ENCODE assay signal across 8 cellular contexts in genomic region chr20:34311118-34312023, GRCh38. TPM values are rescaled to one million over a fixed set of nuclear protein-coding genes. Genes with fewer than 3 reads are reported as not detected.
DNase-seq lines count a peak whose midpoint lies in the region; ATAC-seq, FAIRE-seq and TF ChIP-seq lines count a peak whose summit lies in the region.

No MANE protein-coding gene starts in this region.

- no peaks in the 10 kb centered on the region for H3K79me2 ChIP-seq in endothelial cell of umbilical vein (ENCODE audit: control insufficient read depth, insufficient read depth, low read length)

- H3K27me3 ChIP-seq in BLaER1 treated with 17β-estradiol and CSF1 and Interleukin-3, amounts not matched to agents 10 nM and 100 nM: peaks cover 21 to 26% (median 23%) of the 10 kb centered on the region in 11 experiments
- H3K27me3 ChIP-seq in endothelial cell of umbilical vein (ENCODE audit: control insufficient read depth in 2 of 2, insufficient read depth in 2 of 2, low read length in 2 of 2): no peaks in the 10 kb centered on the region

- peaks cover 57% of the 10 kb centered on the region for H3K27me3 Mint-ChIP-seq in nephron progenitor cell (ENCODE audit: low read depth, poor library complexity)

- H3K4me1 Mint-ChIP-seq in nephron progenitor cell: peaks cover 5% of the 10 kb centered on the region

- H3K27ac Mint-ChIP-seq in nephron progenitor cell: no peak overlapping the region

- peak overlapping the region in 3 of 11 experiments; percentile 8 to 15 (median 12); a peak in 2 of 22 replicates for H3K9ac ChIP-seq in BLaER1 treated with 17β-estradiol and CSF1 and Interleukin-3, amounts not matched to agents 10 nM and 100 nM
- no peak overlapping the region for H3K9ac ChIP-seq in endothelial cell of umbilical vein (replicated peaks; ENCODE audit: extremely low read depth, insufficient read depth, low read length)

- FAIRE-seq in endothelial cell of umbilical vein (lab: Jason Lieb, UNC) (no peak), D721Med (lab: Jason Lieb, UNC) (no peak)

- peak overlapping the region; percentile 48 for H2AFZ ChIP-seq in endothelial cell of umbilical vein (ENCODE audit: low read depth, low read length)

- peak in 1 of 2 donors; percentile 19 for TF ChIP-seq CTCF in endothelial cell of umbilical vein (IDR thresholded peaks at IDR 0.05; ENCODE audit: extremely low read depth in 1 of 2, insufficient read depth in 1 of 2, low read depth in 1 of 2, low read length in 2 of 2)
- no peak for TF ChIP-seq CTCF in nephron progenitor cell (IDR thresholded peaks at IDR 0.05)
- no peak for TF ChIP-seq CTCF in D721Med (IDR thresholded peaks at IDR 0.05; ENCODE audit: insufficient read depth, missing control alignments)

- peaks cover 0 to 14% (median 7%) of the 10 kb centered on the region in 10 experiments; a peak in 11 of 20 replicates for H3K4me1 ChIP-seq in BLaER1 treated with 17β-estradiol and CSF1 and Interleukin-3, amounts not matched to agents 10 nM and 100 nM
- peaks cover 9% of the 10 kb centered on the region for H3K4me1 ChIP-seq in endothelial cell of umbilical vein (ENCODE audit: control insufficient read depth, extremely low read depth, insufficient read depth, low read length)

- no peaks in the 10 kb centered on the region for H3K36me3 Mint-ChIP-seq in nephron progenitor cell (ENCODE audit: low read depth)

- no TSS peak for BruUV-seq in endothelial cell of umbilical vein (replicated peaks; lab: Mats Ljungman, UMichigan)

- H3K9me1 ChIP-seq in endothelial cell of umbilical vein (replicated peaks; ENCODE audit: control insufficient read depth, extremely low read depth, insufficient read depth, low read length): no peaks in the 10 kb centered on the region

- no peaks in the 10 kb centered on the region for H3K9me3 Mint-ChIP-seq in nephron progenitor cell

- no peak for TF ChIP-seq POLR2A in endothelial cell of umbilical vein (IDR thresholded peaks at IDR 0.05; ENCODE audit: low read depth, low read length)

- H3K4me3 Mint-ChIP-seq in nephron progenitor cell: peak overlapping the region; percentile 57

- dilution Hi-C loops in endothelial cell of umbilical vein (cut with MboI; ENCODE audit: extremely low pct_ligation_motif_present, low sequenced_read_pairs): no loop called here

- no peak overlapping the region for H3K27ac ChIP-seq in BLaER1 treated with 17β-estradiol and CSF1 and Interleukin-3, amounts not matched to agents 10 nM and 100 nM
- H3K27ac ChIP-seq in endothelial cell of umbilical vein (ENCODE audit: insufficient read depth, low read depth, low read length): no peak overlapping the region

- no peaks in the 10 kb centered on the region for H3K9me3 ChIP-seq in BLaER1 treated with 17β-estradiol and CSF1 and Interleukin-3, amounts not matched to agents 10 nM and 100 nM (replicated peaks in 1 of 11)
- H3K9me3 ChIP-seq in endothelial cell of umbilical vein (replicated peaks; ENCODE audit: control insufficient read depth, insufficient read depth, low read length): no peaks in the 10 kb centered on the region

- intact Hi-C loops in endothelial cell of umbilical vein (cut with micrococcal nuclease): loop anchor here (1.0 to 5.0 kb wide), 6 partner anchors 51 to 456 kb away; partner anchors contain the start of genes ITCH and TP53INP2

- no peaks in the 10 kb centered on the region for H4K20me1 ChIP-seq in BLaER1 treated with 17β-estradiol and CSF1 and Interleukin-3, amounts not matched to agents 10 nM and 100 nM
- no peaks in the 10 kb centered on the region for H4K20me1 ChIP-seq in endothelial cell of umbilical vein (replicated peaks; ENCODE audit: control insufficient read depth, extremely low read depth, insufficient read depth, low read length)

- peak; percentile 20 for DNase-seq in NCI-H1105 (lab: John Stamatoyannopoulos, UW)
- no peak for DNase-seq in endothelial cell of umbilical vein (ENCODE audit: low read depth, low spot score)
- peak; percentile 43 for DNase-seq in nephron progenitor cell
- DNase-seq in NCI-H226: no peak
- DNase-seq in D721Med (ENCODE audit: insufficient read length, low spot score): no peak

- CTCF ChIA-PET in endothelial cell of umbilical vein (lab: Charles Lee): interaction anchor here (0.7 to 5.6 kb wide), 43 partner anchors 9 to 476 kb away, joined by 3 to 107 read pairs (median 12); partner anchors contain the start of genes AHCY, DYNLRB1, ITCH and MAP1LC3A

- H3K4me3 ChIP-seq in BLaER1 treated with 17β-estradiol and CSF1 and Interleukin-3, amounts not matched to agents 10 nM and 100 nM: no peak overlapping the region
- H3K4me3 ChIP-seq in endothelial cell of umbilical vein (replicated peaks in 1 of 3; ENCODE audit: insufficient read depth in 1 of 3, low read depth in 1 of 3, low read length in 3 of 3): no peak overlapping the region

- ATAC-seq in GM21423 (IDR thresholded peaks at IDR 0.05; ENCODE audit: unreplicated experiment): no peak
- ATAC-seq in HG02973 (IDR thresholded peaks at IDR 0.05; ENCODE audit: unreplicated experiment): no peak

- POLR2A ChIA-PET in endothelial cell of umbilical vein (lab: Charles Lee): interaction anchor here (2.5 kb wide), 1 partner anchor 52 kb away, joined by 9 read pairs; the partner anchor contains the start of gene ITCH

- peak overlapping the region in 8 of 11 experiments; percentile 20 to 76 (median 41); a peak in 7 of 22 replicates for H3K4me2 ChIP-seq in BLaER1 treated with 17β-estradiol and CSF1 and Interleukin-3, amounts not matched to agents 10 nM and 100 nM
- H3K4me2 ChIP-seq in endothelial cell of umbilical vein (ENCODE audit: insufficient read depth, low read length): peak overlapping the region; percentile 22

- H3K36me3 ChIP-seq in BLaER1 treated with 17β-estradiol and CSF1 and Interleukin-3, amounts not matched to agents 10 nM and 100 nM: no peaks in the 10 kb centered on the region
- H3K36me3 ChIP-seq in endothelial cell of umbilical vein (ENCODE audit: control insufficient read depth in 2 of 2, extremely low read depth in 1 of 2, insufficient read depth in 2 of 2, low read length in 2 of 2): no peaks in the 10 kb centered on the region

TF ChIP-seq in endothelial cell of umbilical vein, 7 proteins besides CTCF, POLR2A, EP300 and RAD21:
- TF ChIP-seq EZH2 (IDR thresholded peaks at IDR 0.05; ENCODE audit: borderline replicate concordance, low read depth, low read length, severe bottlenecking) (no peak), POLR2AphosphoS5 (IDR thresholded peaks at IDR 0.05; ENCODE audit: insufficient read depth, low read depth, low read length) (no peak), FOS (IDR thresholded peaks at IDR 0.05; ENCODE audit: borderline replicate concordance, insufficient read depth, low read length) (no peak), GATA2 (IDR thresholded peaks at IDR 0.05; ENCODE audit: insufficient read depth, insufficient read length, low read depth, low read length) (no peak), MYC (IDR thresholded peaks at IDR 0.05; ENCODE audit: low read depth, low read length) (no peak), JUN (IDR thresholded peaks at IDR 0.05; ENCODE audit: borderline replicate concordance, insufficient read depth, insufficient read length, low read depth) (no peak)
- TF ChIP-seq, protein P1, sequence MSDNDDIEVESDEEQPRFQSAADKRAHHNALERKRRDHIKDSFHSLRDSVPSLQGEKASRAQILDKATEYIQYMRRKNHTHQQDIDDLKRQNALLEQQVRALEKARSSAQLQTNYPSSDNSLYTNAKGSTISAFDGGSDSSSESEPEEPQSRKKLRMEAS (IDR thresholded peaks at IDR 0.05; ENCODE audit: insufficient read depth, insufficient read length): no peak

RNA-seq across cellular contexts. Expression of gene AHCY, which starts 8.2 kb away (rescaled TPM):
- total RNA-seq in endothelial cell of umbilical vein: 94.7 and 101 TPM in 2 replicates
- 150 and 168 TPM in 2 replicates for polyA plus RNA-seq in endothelial cell of umbilical vein
- 133 and 134 TPM in 2 replicates for polyA plus RNA-seq in endothelial cell of umbilical vein (2011; cell fraction: cytosol; rRNA removed)
- polyA plus RNA-seq in endothelial cell of umbilical vein (2011; cell fraction: nucleus; rRNA removed): 74.0 and 82.1 TPM in 2 replicates
- polyA plus RNA-seq in endothelial cell of umbilical vein (2012): 125 and 158 TPM in 2 replicates
- 194 and 239 TPM in 2 replicates for polyA minus RNA-seq in endothelial cell of umbilical vein
- polyA minus RNA-seq in endothelial cell of umbilical vein (2011; cell fraction: cytosol; rRNA and poly(A)+ RNA removed): 245 TPM
- 26.6 and 31.0 TPM in 2 replicates for polyA minus RNA-seq in endothelial cell of umbilical vein (2011; cell fraction: nucleus; rRNA and poly(A)+ RNA removed)

RNA-seq across cellular contexts. Expression of gene ITCH, which starts 51.7 kb away (rescaled TPM):
- total RNA-seq in endothelial cell of umbilical vein: 52.2 and 57.4 TPM in 2 replicates
- 6.4 and 29.5 TPM in 2 replicates for polyA plus RNA-seq in endothelial cell of umbilical vein
- 7.3 and 7.5 TPM in 2 replicates for polyA plus RNA-seq in endothelial cell of umbilical vein (2011; cell fraction: cytosol; rRNA removed)
- 15.6 and 18.5 TPM in 2 replicates for polyA plus RNA-seq in endothelial cell of umbilical vein (2011; cell fraction: nucleus; rRNA removed)
- 34.9 and 36.0 TPM in 2 replicates for polyA plus RNA-seq in endothelial cell of umbilical vein (2012)
- 29.5 and 73.8 TPM in 2 replicates for polyA minus RNA-seq in endothelial cell of umbilical vein
- 23.5 TPM for polyA minus RNA-seq in endothelial cell of umbilical vein (2011; cell fraction: cytosol; rRNA and poly(A)+ RNA removed)
- 39.4 and 67.0 TPM in 2 replicates for polyA minus RNA-seq in endothelial cell of umbilical vein (2011; cell fraction: nucleus; rRNA and poly(A)+ RNA removed)

Comparison
In these comparisons a context has a peak if more than half of its experiments do, and no peak if none do; other contexts are left out.
1. DNase-seq: peak in NCI-H1105 (single experiment) and nephron progenitor cell (single experiment); none in endothelial cell of umbilical vein (single experiment), NCI-H226 (single experiment) and D721Med (single experiment).